14 cellular contexts compared by ENCODE assay signal in genomic region chrX:139828830-139829229, GRCh38.
DNase-seq lines count a peak whose midpoint lies in the region; ATAC-seq and TF ChIP-seq lines count a peak whose summit lies in the region.
"Had no signal": no experiment of that assay in that cellular context is flagged by ENCODE, and none has a peak within 500 bp of the region (broad histone marks: within the 10 kb centered on the region; RNA-seq: fewer than 3 reads in every experiment).

No MANE protein-coding gene starts in this region.

- no peaks in the 10 kb centered on the region for H3K27me3 ChIP-seq in A673 (replicated peaks; ENCODE audit: insufficient read depth, low read depth, low read length, poor library complexity)
- no peaks in the 10 kb centered on the region for H3K27me3 ChIP-seq in GM23338 (ENCODE audit: insufficient read depth)
- H3K27me3 ChIP-seq in brain microvascular endothelial cell (replicated peaks), result no peaks in the 10 kb centered on the region
- H3K27me3 ChIP-seq: BE2C had no signal

- DNase-seq in A673 (ENCODE audit: low spot score) (no peak), GM23338 (ENCODE audit: low spot score) (no peak), SK-N-MC (ENCODE audit: low read depth, low spot score) (no peak), memory B cell (ENCODE audit: low spot score in 2 of 2) (no peak), T-helper 17 cell (no peak), brain microvascular endothelial cell (no peak)
- DNase-seq: BE2C; CD4-positive, alpha-beta memory T cell; DMS153; DND-41; GF-D8; IMR-90 had no signal

- POLR2A ChIA-PET in A673 (lab: Charles Lee; ENCODE audit: low non-redundant PET), result no interaction called here

- H3K9me3 ChIP-seq in A673 (ENCODE audit: low read depth, low read length, poor library complexity, severe bottlenecking) (no peaks in the 10 kb centered on the region), SK-N-MC (ENCODE audit: low read depth, low read length) (no peaks in the 10 kb centered on the region), T-helper 17 cell (ENCODE audit: control insufficient read depth, low read length, poor library complexity, severe bottlenecking) (no peaks in the 10 kb centered on the region)
- H3K9me3 ChIP-seq: BE2C had no signal

- H3K9me2 ChIP-seq in GM23338 (ENCODE audit: insufficient read depth), result no peaks in the 10 kb centered on the region

- no peak overlapping the region for H2AFZ ChIP-seq in GM23338

- in situ Hi-C loops in brain microvascular endothelial cell (cut with HindIII; ENCODE audit: low pct_ligation_motif_present, low sequenced_read_pairs), result no loop called here

- H3K27me3 Mint-ChIP-seq in GM23338 (ENCODE audit: insufficient read depth, low read depth, poor library complexity), result no peaks in the 10 kb centered on the region
- no peaks in the 10 kb centered on the region for H3K27me3 Mint-ChIP-seq in memory B cell
- no peaks in the 10 kb centered on the region for H3K27me3 Mint-ChIP-seq in T-helper 17 cell
- H3K27me3 Mint-ChIP-seq: CD4-positive, alpha-beta memory T cell had no signal

- no peak for ATAC-seq in GM23338
- no peak for ATAC-seq in memory B cell (ENCODE audit: low read depth)
- no peak for ATAC-seq in T-helper 17 cell
- no peak for ATAC-seq in HG02678 (IDR thresholded peaks at IDR 0.05; ENCODE audit: unreplicated experiment)

- TF ChIP-seq CTCF in A673 (conservative IDR thresholded peaks at IDR 0.05; ENCODE audit: low read depth, low read length), result no peak
- no peak for TF ChIP-seq CTCF in GM23338 (conservative IDR thresholded peaks at IDR 0.05; ENCODE audit: low read depth in 2 of 2)
- no peak for TF ChIP-seq CTCF in brain microvascular endothelial cell (IDR thresholded peaks at IDR 0.05; ENCODE audit: low read depth, low read length, missing control alignments)

- H3K9me3 Mint-ChIP-seq in GM23338, result no peaks in the 10 kb centered on the region
- H3K9me3 Mint-ChIP-seq in memory B cell, result no peaks in the 10 kb centered on the region
- H3K9me3 Mint-ChIP-seq: CD4-positive, alpha-beta memory T cell had no signal

- no peaks in the 10 kb centered on the region for H4K20me1 ChIP-seq in GM23338 (replicated peaks; ENCODE audit: insufficient read depth)

- peaks cover 94% of the 10 kb centered on the region for H3K4me1 ChIP-seq in A673 (ENCODE audit: insufficient read depth, low read length, poor library complexity, severe bottlenecking)
- H3K4me1 ChIP-seq in GM23338 (ENCODE audit: insufficient read depth), result peaks cover 84% of the 10 kb centered on the region

- peaks cover 65% of the 10 kb centered on the region for H3K79me2 ChIP-seq in GM23338 (replicated peaks; ENCODE audit: insufficient read depth)

- H3K36me3 Mint-ChIP-seq in GM23338 (ENCODE audit: low read depth), result peaks cover 3% of the 10 kb centered on the region; the same call in 1 of the 3 replicates
- H3K36me3 Mint-ChIP-seq in memory B cell, result no peaks in the 10 kb centered on the region
- no peaks in the 10 kb centered on the region for H3K36me3 Mint-ChIP-seq in T-helper 17 cell (ENCODE audit: low read depth)

- CTCF ChIA-PET in A673 (lab: Charles Lee), result no interaction called here

- H3K27ac ChIP-seq in A673 (ENCODE audit: low read depth, low read length, poor library complexity, severe bottlenecking) (peak overlapping the region; percentile 66), GM23338 (ENCODE audit: low read depth) (0 out of 2 replicates have a peak overlapping the region, but pooled peaks have one; percentile 9), SK-N-MC (peak overlapping the region; percentile 26), brain microvascular endothelial cell (no peak overlapping the region)
- H3K27ac ChIP-seq: C4-2B had no signal

- intact Hi-C loops in A673 (cut with micrococcal nuclease; ENCODE audit: unreplicated experiment), result no loop called here

- H3K4me3 ChIP-seq in A673 (ENCODE audit: low read depth, low read length, poor library complexity, severe bottlenecking), result peak overlapping the region; percentile 4
- no peak overlapping the region for H3K4me3 ChIP-seq in GM23338
- peak overlapping the region; percentile 50; the same call in 1 of the 2 replicates for H3K4me3 ChIP-seq in SK-N-MC
- no peak overlapping the region for H3K4me3 ChIP-seq in brain microvascular endothelial cell (ENCODE audit: low read depth, low read length)

- 0 out of 2 replicates have a peak overlapping the region, but pooled peaks have one; percentile 14 for H3K4me2 ChIP-seq in GM23338

- H3K9ac ChIP-seq in SK-N-MC (ENCODE audit: insufficient read length), result peak overlapping the region; percentile 19

- H3K4me1 Mint-ChIP-seq in GM23338 (peaks cover 75% of the 10 kb centered on the region), memory B cell (peaks cover 8% of the 10 kb centered on the region), T-helper 17 cell (peaks cover 6% of the 10 kb centered on the region)

- H3F3A ChIP-seq in GM23338 (replicated peaks; ENCODE audit: low read depth), result no peaks in the 10 kb centered on the region

- H3K27ac Mint-ChIP-seq in GM23338, result peak overlapping the region; percentile 61
- peak overlapping the region; percentile 76 for H3K27ac Mint-ChIP-seq in memory B cell
- no peak overlapping the region for H3K27ac Mint-ChIP-seq in T-helper 17 cell

- H3K4me3 Mint-ChIP-seq in GM23338 (no peak overlapping the region), memory B cell (no peak overlapping the region), T-helper 17 cell (no peak overlapping the region)
- H3K4me3 Mint-ChIP-seq: CD4-positive, alpha-beta memory T cell had no signal

- no TSS peak for BruUV-seq in A673 (replicated peaks; lab: Mats Ljungman, UMichigan)

- no peaks in the 10 kb centered on the region for H3K36me3 ChIP-seq in A673 (ENCODE audit: insufficient read depth, low read length, poor library complexity, severe bottlenecking)
- no peaks in the 10 kb centered on the region for H3K36me3 ChIP-seq in GM23338 (ENCODE audit: insufficient read depth)
- H3K36me3 ChIP-seq in SK-N-MC (ENCODE audit: insufficient read depth, low read length), result no peaks in the 10 kb centered on the region
- H3K36me3 ChIP-seq in brain microvascular endothelial cell (replicated peaks), result no peaks in the 10 kb centered on the region
- H3K36me3 ChIP-seq: BE2C had no signal

TF ChIP-seq in GM23338, 12 proteins besides CTCF, POLR2A, EP300 and RAD21 (continues in another document):
- TF ChIP-seq CREB1 (CRISPR knock-in tag; IDR thresholded peaks at IDR 0.05; ENCODE audit: low read depth) (no peak), EZH2 (IDR thresholded peaks at IDR 0.05; ENCODE audit: low read depth, unreplicated experiment) (no peak), ZNF114 (CRISPR knock-in tag; IDR thresholded peaks at IDR 0.05) (no peak), STAT1 (IDR thresholded peaks at IDR 0.05; ENCODE audit: unreplicated experiment) (no peak), ZNF331 (CRISPR knock-in tag; IDR thresholded peaks at IDR 0.05; ENCODE audit: low read depth) (no peak), POLR2AphosphoS5 (IDR thresholded peaks at IDR 0.05; ENCODE audit: low read depth) (no peak), EZH2phosphoT487 (IDR thresholded peaks at IDR 0.05; ENCODE audit: unreplicated experiment) (no peak), ETS1 (IDR thresholded peaks at IDR 0.05) (no peak)
- TF ChIP-seq, protein P1, sequence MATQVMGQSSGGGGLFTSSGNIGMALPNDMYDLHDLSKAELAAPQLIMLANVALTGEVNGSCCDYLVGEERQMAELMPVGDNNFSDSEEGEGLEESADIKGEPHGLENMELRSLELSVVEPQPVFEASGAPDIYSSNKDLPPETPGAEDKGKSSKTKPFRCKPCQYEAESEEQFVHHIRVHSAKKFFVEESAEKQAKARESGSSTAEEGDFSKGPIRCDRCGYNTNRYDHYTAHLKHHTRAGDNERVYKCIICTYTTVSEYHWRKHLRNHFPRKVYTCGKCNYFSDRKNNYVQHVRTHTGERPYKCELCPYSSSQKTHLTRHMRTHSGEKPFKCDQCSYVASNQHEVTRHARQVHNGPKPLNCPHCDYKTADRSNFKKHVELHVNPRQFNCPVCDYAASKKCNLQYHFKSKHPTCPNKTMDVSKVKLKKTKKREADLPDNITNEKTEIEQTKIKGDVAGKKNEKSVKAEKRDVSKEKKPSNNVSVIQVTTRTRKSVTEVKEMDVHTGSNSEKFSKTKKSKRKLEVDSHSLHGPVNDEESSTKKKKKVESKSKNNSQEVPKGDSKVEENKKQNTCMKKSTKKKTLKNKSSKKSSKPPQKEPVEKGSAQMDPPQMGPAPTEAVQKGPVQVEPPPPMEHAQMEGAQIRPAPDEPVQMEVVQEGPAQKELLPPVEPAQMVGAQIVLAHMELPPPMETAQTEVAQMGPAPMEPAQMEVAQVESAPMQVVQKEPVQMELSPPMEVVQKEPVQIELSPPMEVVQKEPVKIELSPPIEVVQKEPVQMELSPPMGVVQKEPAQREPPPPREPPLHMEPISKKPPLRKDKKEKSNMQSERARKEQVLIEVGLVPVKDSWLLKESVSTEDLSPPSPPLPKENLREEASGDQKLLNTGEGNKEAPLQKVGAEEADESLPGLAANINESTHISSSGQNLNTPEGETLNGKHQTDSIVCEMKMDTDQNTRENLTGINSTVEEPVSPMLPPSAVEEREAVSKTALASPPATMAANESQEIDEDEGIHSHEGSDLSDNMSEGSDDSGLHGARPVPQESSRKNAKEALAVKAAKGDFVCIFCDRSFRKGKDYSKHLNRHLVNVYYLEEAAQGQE (IDR thresholded peaks at IDR 0.05; ENCODE audit: unreplicated experiment), result no peak

Comparison
In these comparisons a context has a peak if more than half of its experiments do, and no peak if none do; other contexts are left out.
1. H3K4me3 ChIP-seq: peak in A673 (single experiment) and SK-N-MC (single experiment); none in GM23338 (single experiment) and brain microvascular endothelial cell (single experiment).